ENCODE assay signal across 23 cellular contexts in the genomic region with DNA sequence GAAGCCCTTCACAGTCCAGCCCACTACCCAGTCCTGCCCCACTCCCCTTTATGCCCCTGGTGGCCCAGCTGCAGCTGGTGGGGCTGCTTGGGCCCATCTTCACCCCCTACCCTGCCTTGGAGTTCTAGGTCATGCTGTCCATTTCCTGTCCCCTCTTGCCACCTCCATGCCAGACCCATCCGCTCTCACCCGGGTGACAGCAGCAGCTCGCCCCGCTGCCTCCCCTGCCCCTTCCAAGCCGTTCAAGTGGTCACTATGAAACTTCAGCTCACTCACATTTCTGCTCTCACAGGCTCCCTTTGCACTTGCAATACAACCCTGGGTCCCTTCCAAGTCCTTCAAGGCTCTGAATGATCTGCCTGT. TPM values are rescaled to one million over a fixed set of nuclear protein-coding genes. Genes with fewer than 3 reads are reported as not detected.
"Had no signal": no experiment of that assay in that cellular context is flagged by ENCODE, and none has a peak within 500 bp of the region (broad histone marks: within the 10 kb centered on the region; RNA-seq: fewer than 3 reads in every experiment).

No MANE protein-coding gene starts in this region.

- H3K4me1 Mint-ChIP-seq: immature natural killer cell; memory B cell; stimulated activated effector memory CD8-positive, alpha-beta T cell treated with anti-CD3 and anti-CD28 coated beads, Interleukin-12 subunit alpha, Interleukin-12 subunit beta, amount 100 ng/mL, for 72 hours had no signal

- H3K4me1 ChIP-seq: colonic mucosa, foreskin keratinocyte, left lung, lower lobe of right lung, prostate gland, tibial nerve had no signal

- H3K4me3 ChIP-seq: colonic mucosa, left lung, lower lobe of right lung, ovary, prostate gland, right lobe of liver, testis, tibial nerve had no signal

- H3K36me3 ChIP-seq: colonic mucosa, left lung, lower lobe of right lung, ovary, prostate gland, right lobe of liver, tibial nerve had no signal

- H3K9me3 ChIP-seq: colonic mucosa, left lung, lower lobe of right lung, ovary, prostate gland, right lobe of liver, testis, tibial nerve had no signal

- H3K36me3 Mint-ChIP-seq: immature natural killer cell, memory B cell, mesothelial cell of epicardium had no signal

- ATAC-seq: foreskin keratinocyte; left lung; lower lobe of right lung; right lobe of liver; stimulated activated effector memory CD8-positive, alpha-beta T cell treated with anti-CD3 and anti-CD28 coated beads, Interleukin-12 subunit alpha, Interleukin-12 subunit beta, amount 100 ng/mL, for 72 hours; stimulated activated naive CD8-positive, alpha-beta T cell treated with anti-CD3 and anti-CD28 coated beads, Interleukin-15, Interleukin-2, amounts not matched to agents 100 U/mL and 50 U/mL, for 24 hours had no signal

- H3K27ac ChIP-seq: colonic mucosa, foreskin keratinocyte, left lung, lower lobe of right lung, ovary, prostate gland, right lobe of liver, testis, tibial nerve had no signal

- H3K27me3 ChIP-seq: colonic mucosa, left lung, ovary, right lobe of liver, testis, tibial nerve had no signal

- H3K9me3 Mint-ChIP-seq: endodermal cell; immature natural killer cell; memory B cell; mesothelial cell of epicardium; stimulated activated effector memory CD8-positive, alpha-beta T cell treated with anti-CD3 and anti-CD28 coated beads, Interleukin-12 subunit alpha, Interleukin-12 subunit beta, amount 100 ng/mL, for 72 hours had no signal

- H3K4me3 Mint-ChIP-seq: endodermal cell; immature natural killer cell; memory B cell; mesothelial cell of epicardium; stimulated activated effector memory CD8-positive, alpha-beta T cell treated with anti-CD3 and anti-CD28 coated beads, Interleukin-12 subunit alpha, Interleukin-12 subunit beta, amount 100 ng/mL, for 72 hours had no signal

- H3K27ac Mint-ChIP-seq: endodermal cell; immature natural killer cell; memory B cell; mesothelial cell of epicardium; stimulated activated effector memory CD8-positive, alpha-beta T cell treated with anti-CD3 and anti-CD28 coated beads, Interleukin-12 subunit alpha, Interleukin-12 subunit beta, amount 100 ng/mL, for 72 hours had no signal

- DNase-seq: cerebellar nuclear complex; colonic mucosa; dermis blood vessel endothelial cell; effector CD4-positive, alpha-beta T cell; endodermal cell; erythroblast; foreskin keratinocyte; immature natural killer cell; lower lobe of right lung; stimulated activated CD4-positive, alpha-beta T cell treated with anti-CD3 and anti-CD28 coated beads, Interleukin-4, amount 100 ng/mL, for 1 hour; stimulated activated CD8-positive, alpha-beta memory T cell treated with anti-CD3 and anti-CD28 coated beads, Interleukin-4, amount 100 ng/mL, for 48 hours; stimulated activated naive CD8-positive, alpha-beta T cell treated with anti-CD3 and anti-CD28 coated beads, Interleukin-15, Interleukin-2, amounts not matched to agents 100 U/mL and 50 U/mL, for 24 hours; testis had no signal

RNA-seq across cellular contexts. Expression of a gene that starts 16.2 kb away (rescaled TPM):
- total RNA-seq: endothelial cell of umbilical vein had no signal
- polyA plus RNA-seq: immature natural killer cell, neural cell had no signal
